35 cellular contexts compared by ENCODE assay signal in the genomic region with DNA sequence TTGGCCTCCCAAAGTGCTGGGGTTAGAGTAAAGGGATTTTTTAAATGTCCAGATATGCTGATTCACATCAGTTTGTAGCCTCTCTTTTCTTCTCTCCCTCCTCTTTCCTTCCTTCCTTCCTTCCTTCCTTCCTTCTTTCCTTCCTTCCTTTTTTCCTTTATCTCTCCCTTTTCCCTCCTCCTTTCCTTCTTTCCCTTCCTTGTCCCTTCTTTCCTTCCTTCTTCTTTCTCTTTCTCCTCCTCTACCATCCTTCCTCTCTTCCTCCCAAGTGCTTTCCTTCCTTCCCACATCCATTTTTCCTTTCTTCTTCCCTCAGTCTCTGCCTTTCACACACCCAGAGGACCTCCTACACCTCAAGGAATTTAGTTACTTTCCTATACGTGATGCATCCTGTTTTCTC.
"Had no signal": no experiment of that assay in that cellular context is flagged by ENCODE, and none has a peak within 500 bp of the region (broad histone marks: within the 10 kb centered on the region; RNA-seq: fewer than 3 reads in every experiment).

No MANE protein-coding gene starts in this region.

- H3K27me3 ChIP-seq: MG63 had no signal

- H3K4me3 ChIP-seq: MG63 had no signal

- H3K9me3 ChIP-seq: MG63 had no signal

- DNase-seq: Karpas-422, Kasumi-1, MG63, MM.1S, MV-4-11, NCI-H1048, NCI-H1092, NCI-H1092 treated with DMSO at 0.1 percent for 48 hours, NCI-H1105, NCI-H1105 treated with DMSO at 0.1 percent for 48 hours, NCI-H1417, NCI-H1417 treated with DMSO at 0.1 percent for 48 hours, NCI-H1436, NCI-H1436 treated with DMSO at 0.1 percent for 48 hours, NCI-H146, NCI-H1694, NCI-H1694 treated with DMSO at 0.1 percent for 48 hours, NCI-H187, NCI-H187 treated with DMSO at 0.1 percent for 48 hours, NCI-H1930, NCI-H2029, NCI-H2029 treated with DMSO at 0.1 percent for 48 hours, NCI-H2081, NCI-H2081 treated with DMSO at 0.1 percent for 48 hours, NCI-H2107, NCI-H2171, NCI-H2171 treated with DMSO at 0.1 percent for 48 hours, NCI-H2227 treated with DMSO at 0.1 percent for 48 hours, NCI-H226, NCI-H345, NCI-H446, NCI-H446 treated with DMSO at 0.1 percent for 48 hours, NCI-H510A, NCI-H510A treated with DMSO at 0.1 percent for 48 hours, NCI-H524 treated with DMSO at 0.1 percent for 48 hours had no signal

- H3K36me3 ChIP-seq: MG63 had no signal
